ENCODE assay signal across 15 cellular contexts in the genomic region with DNA sequence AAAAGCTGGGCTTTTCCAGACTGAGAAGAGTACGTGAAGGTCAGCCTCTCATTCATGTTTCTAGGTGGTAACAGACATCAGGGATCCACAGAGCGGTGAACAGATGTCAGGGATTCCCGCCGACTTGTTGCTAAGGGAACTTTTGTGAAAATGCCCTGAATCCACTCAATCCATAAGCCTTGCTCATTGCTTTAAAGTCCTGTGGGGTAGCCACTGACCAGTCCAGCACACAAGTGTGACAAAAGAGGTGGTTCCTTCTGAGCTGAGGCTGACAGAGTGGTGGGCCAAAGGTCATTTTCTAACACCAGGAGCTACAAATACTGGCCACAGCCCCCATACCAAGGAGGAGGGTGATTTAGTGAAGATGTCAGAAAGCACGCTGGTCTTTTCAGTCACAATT. TPM values are rescaled to one million over a fixed set of nuclear protein-coding genes. Genes with fewer than 3 reads are reported as not detected.
"Had no signal": no experiment of that assay in that cellular context is flagged by ENCODE, and none has a peak within 500 bp of the region (broad histone marks: within the 10 kb centered on the region; RNA-seq: fewer than 3 reads in every experiment).

No MANE protein-coding gene starts in this region.

- H3K27ac ChIP-seq: SK-N-MC, WERI-Rb-1 had no signal

- DNase-seq: activated CD4-positive, alpha-beta T cell treated with anti-CD3 and anti-CD28 coated beads for 1 hour; amygdala; caudate nucleus; foreskin melanocyte; sigmoid colon; stimulated activated CD4-positive, alpha-beta T cell treated with anti-CD3 and anti-CD28 coated beads, Interleukin-12 subunit alpha, Interleukin-12 subunit beta, amount 100 ng/mL, for 4 hours; stimulated activated CD4-positive, alpha-beta T cell treated with anti-CD3 and anti-CD28 coated beads, Interleukin-1b, Interleukin-23, amount 100 ng/mL, for 48 hours; stimulated activated CD8-positive, alpha-beta memory T cell treated with anti-CD3 and anti-CD28 coated beads, Interleukin-4, amount 100 ng/mL, for 48 hours; stimulated activated naive CD4-positive, alpha-beta T cell; WERI-Rb-1 had no signal

- H3K4me3 ChIP-seq: sigmoid colon, SK-N-MC had no signal

- H3K4me3 Mint-ChIP-seq: activated naive CD8-positive, alpha-beta T cell; activated T-helper 1 cell treated with anti-CD3 and anti-CD28 coated beads, Interleukin-12 subunit alpha, Interleukin-12 subunit beta, Interleukin-2, Interleukin-4 antibody, amounts not matched to agents 30 ng/mL and 10 ng/mL and 1 ng/mL, durations not matched to agents 14 hours and 24 hours and 36 hours; memory B cell had no signal

- H3K27ac Mint-ChIP-seq: activated naive CD8-positive, alpha-beta T cell; activated T-helper 1 cell treated with anti-CD3 and anti-CD28 coated beads, Interleukin-12 subunit alpha, Interleukin-12 subunit beta, Interleukin-2, Interleukin-4 antibody, amounts not matched to agents 30 ng/mL and 10 ng/mL and 1 ng/mL, durations not matched to agents 14 hours and 24 hours and 36 hours had no signal

- H3K4me1 Mint-ChIP-seq: memory B cell had no signal

- H3K27me3 Mint-ChIP-seq: activated naive CD8-positive, alpha-beta T cell had no signal

- H3K36me3 ChIP-seq: sigmoid colon, WERI-Rb-1 had no signal

- H3K36me3 Mint-ChIP-seq: memory B cell had no signal

RNA-seq across cellular contexts. Expression of a gene that starts 5.9 kb away (rescaled TPM):
- total RNA-seq: pulmonary artery endothelial cell had no signal
